24 cellular contexts compared by ENCODE assay signal in genomic region chr2:47054036-47054555, GRCh38.
"Had no signal": no experiment of that assay in that cellular context is flagged by ENCODE, and none has a peak within 500 bp of the region (broad histone marks: within the 10 kb centered on the region; RNA-seq: fewer than 3 reads in every experiment).

No MANE protein-coding gene starts in this region.

- H3K9me3 ChIP-seq: ascending aorta, gastroesophageal sphincter, upper lobe of right lung had no signal

- ATAC-seq: activated CD4-positive, alpha-beta T cell treated with anti-CD3 and anti-CD28 coated beads for 36 hours; activated naive CD4-positive, alpha-beta T cell treated with anti-CD3 and anti-CD28 coated beads, Interleukin-2, amount 50 U/mL, for 72 hours; activated T-helper 17 cell treated with anti-CD3 and anti-CD28 coated beads, Interleukin-2, amount 50 U/mL, for 72 hours; effector memory CD8-positive, alpha-beta T cell; esophagus mucosa; gastroesophageal sphincter; left cardiac atrium; sciatic nerve; stimulated activated naive CD8-positive, alpha-beta T cell treated with anti-CD3 and anti-CD28 coated beads, Interleukin-15, Interleukin-2, amounts not matched to agents 100 U/mL and 50 U/mL, for 24 hours; upper lobe of right lung had no signal

- DNase-seq: activated B cell treated with CpG ODN at 0.5 μM for 24 hours; activated CD4-positive, alpha-beta T cell treated with anti-CD3 and anti-CD28 coated beads for 36 hours; activated CD4-positive, alpha-beta T cell treated with anti-CD3 and anti-CD28 coated beads, Interleukin-2, amount 50 U/mL, for 4 hours; activated CD8-positive, alpha-beta memory T cell treated with anti-CD3 and anti-CD28 coated beads for 24 hours; activated CD8-positive, alpha-beta memory T cell treated with anti-CD3 and anti-CD28 coated beads, Interleukin-2, amount 50 U/mL, for 4 hours; activated T-cell treated with anti-CD3 and anti-CD28 coated beads, Interleukin-2, amount 50 U/mL, for 24 hours; brain microvascular endothelial cell; caudate nucleus; effector memory CD8-positive, alpha-beta T cell; head of caudate nucleus; hypothalamus; left cardiac atrium; occipital lobe; stimulated activated CD4-positive, alpha-beta T cell treated with anti-CD3 and anti-CD28 coated beads, Interleukin-4, amount 100 ng/mL, for 4 hours; stimulated activated naive CD8-positive, alpha-beta T cell treated with anti-CD3 and anti-CD28 coated beads, Interleukin-15, Interleukin-2, amounts not matched to agents 100 U/mL and 50 U/mL, for 24 hours; T1000; upper lobe of right lung had no signal

- H3K4me3 Mint-ChIP-seq: activated B cell treated with CpG ODN at 0.5 μM for 24 hours; activated CD4-positive, alpha-beta T cell treated with anti-CD3 and anti-CD28 coated beads for 36 hours; activated T-cell treated with anti-CD3 and anti-CD28 coated beads, Interleukin-2, amount 50 U/mL, for 24 hours; activated T-helper 17 cell treated with anti-CD3 and anti-CD28 coated beads, Interleukin-2, amount 50 U/mL, for 72 hours; effector memory CD8-positive, alpha-beta T cell; neural crest cell had no signal

- H3K27ac Mint-ChIP-seq: activated CD4-positive, alpha-beta T cell treated with anti-CD3 and anti-CD28 coated beads for 36 hours; activated T-cell treated with anti-CD3 and anti-CD28 coated beads, Interleukin-2, amount 50 U/mL, for 24 hours; activated T-helper 17 cell treated with anti-CD3 and anti-CD28 coated beads, Interleukin-2, amount 50 U/mL, for 72 hours; effector memory CD8-positive, alpha-beta T cell had no signal

- H3K4me3 ChIP-seq: ascending aorta, gastroesophageal sphincter, upper lobe of right lung had no signal

- H3K27me3 Mint-ChIP-seq: activated B cell treated with CpG ODN at 0.5 μM for 24 hours; activated CD4-positive, alpha-beta T cell treated with anti-CD3 and anti-CD28 coated beads for 36 hours; activated T-cell treated with anti-CD3 and anti-CD28 coated beads, Interleukin-2, amount 50 U/mL, for 24 hours; activated T-helper 17 cell treated with anti-CD3 and anti-CD28 coated beads, Interleukin-2, amount 50 U/mL, for 72 hours; effector memory CD8-positive, alpha-beta T cell had no signal

- H3K9me3 Mint-ChIP-seq: activated B cell treated with CpG ODN at 0.5 μM for 24 hours; activated naive CD4-positive, alpha-beta T cell treated with anti-CD3 and anti-CD28 coated beads, Interleukin-2, amount 50 U/mL, for 72 hours; activated T-cell treated with anti-CD3 and anti-CD28 coated beads, Interleukin-2, amount 50 U/mL, for 24 hours; activated T-helper 17 cell treated with anti-CD3 and anti-CD28 coated beads, Interleukin-2, amount 50 U/mL, for 72 hours; effector memory CD8-positive, alpha-beta T cell; neural crest cell had no signal

- H3K27me3 ChIP-seq: ascending aorta, brain microvascular endothelial cell, gastroesophageal sphincter, upper lobe of right lung had no signal

- H3K27ac ChIP-seq: brain microvascular endothelial cell, upper lobe of right lung had no signal
